Comparison of ENCODE assay signal across 13 cellular contexts in the genomic region with DNA sequence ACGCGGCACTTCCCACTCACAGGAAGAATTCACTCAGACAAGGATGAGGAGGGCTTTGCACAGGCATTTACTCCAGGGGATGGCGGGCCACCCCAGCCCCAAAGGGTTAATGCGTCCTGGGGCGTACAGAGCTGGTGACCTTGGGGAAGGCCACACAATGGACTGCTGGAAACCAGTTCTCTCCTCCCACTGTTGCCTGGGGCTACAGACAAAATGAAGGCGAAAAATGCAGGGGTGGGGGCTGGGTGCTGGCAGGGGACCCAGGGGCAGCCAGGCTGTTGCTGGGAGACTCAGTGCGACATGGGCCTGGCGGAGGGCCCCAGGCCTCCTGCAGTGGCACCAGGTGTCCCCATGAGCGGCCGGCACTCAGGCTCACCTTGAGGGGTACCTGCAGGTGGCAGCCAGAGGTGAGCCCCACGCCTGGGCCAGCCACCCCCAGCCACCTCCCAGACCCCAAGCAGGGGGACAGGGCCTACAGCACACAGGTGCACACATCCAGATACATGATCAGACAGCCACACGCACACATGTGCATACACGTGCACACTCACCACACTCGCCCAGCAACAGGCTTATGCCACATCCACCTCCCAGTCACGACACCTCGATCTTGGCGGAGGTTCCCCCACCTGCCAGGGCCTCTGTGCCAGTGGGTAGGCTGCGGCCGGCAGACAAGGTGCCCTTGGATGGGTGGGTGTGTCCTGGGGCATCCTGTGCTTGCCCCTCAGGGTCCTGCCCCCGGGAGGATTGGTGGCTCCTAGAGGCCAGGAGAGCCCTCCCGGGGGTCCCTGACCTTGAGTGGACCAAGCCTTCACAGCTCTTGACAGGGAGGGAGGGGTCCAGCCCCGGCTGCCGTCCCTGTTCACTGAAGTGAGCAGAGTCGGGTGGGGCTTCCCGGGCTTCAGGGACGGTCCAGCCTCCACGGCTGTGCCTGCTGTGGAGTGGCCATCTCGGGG. TPM values are rescaled to one million over a fixed set of nuclear protein-coding genes. Genes with fewer than 3 reads are reported as not detected.
A peak's percentile ranks its signal among the peaks of the same experiment; 100 is the strongest.
DNase-seq lines count a peak whose midpoint lies in the region; ATAC-seq and TF ChIP-seq lines count a peak whose summit lies in the region.
"Had no signal": no experiment of that assay in that cellular context is flagged by ENCODE, and none has a peak within 500 bp of the region (broad histone marks: within the 10 kb centered on the region; RNA-seq: fewer than 3 reads in every experiment).

No MANE protein-coding gene starts in this region.

- H3K4me1 ChIP-seq in right cardiac atrium (ENCODE audit: control insufficient read depth, insufficient read depth, low read length) (no peaks in the 10 kb centered on the region), mesendoderm (ENCODE audit: control insufficient read depth, low read depth, low read length) (no peaks in the 10 kb centered on the region), upper lobe of right lung (no peaks in the 10 kb centered on the region)

- H3K79me2 ChIP-seq in mesendoderm (ENCODE audit: control insufficient read depth, insufficient read depth, low read length), result no peaks in the 10 kb centered on the region

- H3K18ac ChIP-seq in mesendoderm (ENCODE audit: low read length), result no peak overlapping the region

- H3K27me3 Mint-ChIP-seq in activated T-cell treated with anti-CD3 and anti-CD28 coated beads, Interleukin-2, amount 50 U/mL, for 72 hours (ENCODE audit: low read depth), result no peaks in the 10 kb centered on the region
- H3K27me3 Mint-ChIP-seq in progenitor cell of endocrine pancreas, result no peaks in the 10 kb centered on the region
- H3K27me3 Mint-ChIP-seq: naive thymus-derived CD4-positive, alpha-beta T cell had no signal

- H3K27me3 ChIP-seq in right cardiac atrium (ENCODE audit: control insufficient read depth, insufficient read depth) (no peaks in the 10 kb centered on the region), mesendoderm (ENCODE audit: insufficient read depth, low read length, poor library complexity) (no peaks in the 10 kb centered on the region), upper lobe of right lung (no peaks in the 10 kb centered on the region)

- H3K9me3 Mint-ChIP-seq in activated T-cell treated with anti-CD3 and anti-CD28 coated beads, Interleukin-2, amount 50 U/mL, for 72 hours, result no peaks in the 10 kb centered on the region
- no peaks in the 10 kb centered on the region for H3K9me3 Mint-ChIP-seq in progenitor cell of endocrine pancreas (ENCODE audit: low read depth)
- H3K9me3 Mint-ChIP-seq: activated naive CD4-positive, alpha-beta T cell treated with anti-CD3 and anti-CD28 coated beads, Interleukin-2, amount 50 U/mL, for 72 hours had no signal

- no peak overlapping the region for H2AK5ac ChIP-seq in mesendoderm (ENCODE audit: low read length)

- H3K27ac Mint-ChIP-seq in activated T-cell treated with anti-CD3 and anti-CD28 coated beads, Interleukin-2, amount 50 U/mL, for 72 hours, result no peak overlapping the region
- H3K27ac Mint-ChIP-seq in progenitor cell of endocrine pancreas, result no peak overlapping the region
- H3K27ac Mint-ChIP-seq: activated naive CD4-positive, alpha-beta T cell treated with anti-CD3 and anti-CD28 coated beads, Interleukin-2, amount 50 U/mL, for 72 hours; naive thymus-derived CD4-positive, alpha-beta T cell had no signal

- no peak overlapping the region for H2BK15ac ChIP-seq in mesendoderm (replicated peaks; ENCODE audit: low read depth)

- H3K4me1 Mint-ChIP-seq in activated T-cell treated with anti-CD3 and anti-CD28 coated beads, Interleukin-2, amount 50 U/mL, for 72 hours (ENCODE audit: low read depth), result no peaks in the 10 kb centered on the region
- peaks cover 8% of the 10 kb centered on the region for H3K4me1 Mint-ChIP-seq in progenitor cell of endocrine pancreas (ENCODE audit: low read depth)
- H3K4me1 Mint-ChIP-seq: naive thymus-derived CD4-positive, alpha-beta T cell had no signal

- H2BK5ac ChIP-seq in mesendoderm (ENCODE audit: low read length), result no peak overlapping the region

- no peak overlapping the region for H3K4me2 ChIP-seq in mesendoderm (ENCODE audit: low read length)

- intact Hi-C loops in Right ventricle myocardium superior (cut with DNase I) (no loop called here), right cardiac atrium (cut with DNase I) (no loop called here), upper lobe of right lung (cut with DNase I) (no loop called here)

- H3K4me3 ChIP-seq in right cardiac atrium (ENCODE audit: low read length) (no peak overlapping the region), mesendoderm (ENCODE audit: low read length) (no peak overlapping the region), upper lobe of right lung (no peak overlapping the region)
- H3K4me3 ChIP-seq: SK-N-MC had no signal

- no peak overlapping the region for H4K8ac ChIP-seq in mesendoderm (ENCODE audit: low read depth, low read length)

- no peaks in the 10 kb centered on the region for H3K36me3 ChIP-seq in mesendoderm (ENCODE audit: control insufficient read depth, insufficient read depth, low read length)
- H3K36me3 ChIP-seq in upper lobe of right lung, result no peaks in the 10 kb centered on the region

- ATAC-seq in Right ventricle myocardium superior (ENCODE audit: poor library complexity) (no peak), right cardiac atrium (no peak), upper lobe of right lung (no peak), GM18907 (IDR thresholded peaks at IDR 0.05; ENCODE audit: unreplicated experiment) (no peak)
- no peak for ATAC-seq in activated T-cell treated with anti-CD3 and anti-CD28 coated beads, Interleukin-2, amount 50 U/mL, for 72 hours (replicated peaks in 1 of 2)
- ATAC-seq: activated naive CD4-positive, alpha-beta T cell treated with anti-CD3 and anti-CD28 coated beads, Interleukin-2, amount 50 U/mL, for 72 hours; naive thymus-derived CD4-positive, alpha-beta T cell had no signal

- no peaks in the 10 kb centered on the region for H3K79me1 ChIP-seq in mesendoderm (ENCODE audit: low read length)

- DNase-seq in Right ventricle myocardium superior (peak; percentile 33), right cardiac atrium (no peak), anterior cingulate cortex (lab: John Stamatoyannopoulos, UW) (peak in 43 of 58 donors; percentile 25 to 86 (median 62)), mesendoderm (peak; percentile 51), upper lobe of right lung (peak; percentile 58), progenitor cell of endocrine pancreas (ENCODE audit: low spot score, unreplicated experiment) (no peak)
- no peak for DNase-seq in activated T-cell treated with anti-CD3 and anti-CD28 coated beads, Interleukin-2, amount 50 U/mL, for 72 hours
- DNase-seq: naive thymus-derived CD4-positive, alpha-beta T cell; NCI-H2107 had no signal

- no peaks in the 10 kb centered on the region for H3K36me3 Mint-ChIP-seq in activated T-cell treated with anti-CD3 and anti-CD28 coated beads, Interleukin-2, amount 50 U/mL, for 72 hours (ENCODE audit: insufficient read depth in 2 of 2)
- no peaks in the 10 kb centered on the region for H3K36me3 Mint-ChIP-seq in progenitor cell of endocrine pancreas (ENCODE audit: insufficient read depth)
- H3K36me3 Mint-ChIP-seq: activated naive CD4-positive, alpha-beta T cell treated with anti-CD3 and anti-CD28 coated beads, Interleukin-2, amount 50 U/mL, for 72 hours; naive thymus-derived CD4-positive, alpha-beta T cell had no signal

- no peak overlapping the region for H3K4me3 Mint-ChIP-seq in activated T-cell treated with anti-CD3 and anti-CD28 coated beads, Interleukin-2, amount 50 U/mL, for 72 hours
- H3K4me3 Mint-ChIP-seq in progenitor cell of endocrine pancreas (ENCODE audit: low read depth), result no peak overlapping the region
- H3K4me3 Mint-ChIP-seq: naive thymus-derived CD4-positive, alpha-beta T cell had no signal

- 67% methylated on average over 28 of the region's 28 CpGs for WGBS in right cardiac atrium
- no CpG with 5 or more reads among the region's 28 CpGs for WGBS in mesendoderm (ENCODE audit: extremely low coverage, insufficient coverage, low lambda C conversion rate)

- H3K9me3 ChIP-seq in right cardiac atrium (ENCODE audit: control insufficient read depth, low read length), result no peaks in the 10 kb centered on the region
- H3K9me3 ChIP-seq in upper lobe of right lung, result no peaks in the 10 kb centered on the region

- H3K9ac ChIP-seq in mesendoderm (ENCODE audit: low read length), result no peak overlapping the region

- no peak overlapping the region for H2BK120ac ChIP-seq in mesendoderm (ENCODE audit: low read depth, low read length)

- H4K5ac ChIP-seq in mesendoderm (ENCODE audit: low read length), result no peak overlapping the region

- H3K27ac ChIP-seq in right cardiac atrium (ENCODE audit: low read length), result no peak overlapping the region
- no peak overlapping the region for H3K27ac ChIP-seq in mesendoderm (ENCODE audit: low read depth, low read length)
- no peak overlapping the region for H3K27ac ChIP-seq in upper lobe of right lung
- H3K27ac ChIP-seq: SK-N-MC had no signal

- TF ChIP-seq CTCF in upper lobe of right lung (IDR thresholded peaks at IDR 0.05) (no peak), progenitor cell of endocrine pancreas (IDR thresholded peaks at IDR 0.05; ENCODE audit: unreplicated experiment) (no peak)

- H3K23ac ChIP-seq in mesendoderm (ENCODE audit: low read length), result no peak overlapping the region

- no peak overlapping the region for H3K56ac ChIP-seq in mesendoderm (ENCODE audit: low read length)

- no peak overlapping the region for H3K4ac ChIP-seq in mesendoderm (ENCODE audit: low read depth, low read length)

RNA-seq across cellular contexts. Expression of gene NAT8L, which starts 13.1 kb away (rescaled TPM):
- total RNA-seq in Right ventricle myocardium superior, result 1.00 TPM
- total RNA-seq in right cardiac atrium, result 1 to 10 TPM; 2.9 to 5.2 (median 3.6) TPM
- 2.8 TPM for polyA plus RNA-seq in right cardiac atrium
- 1.2 TPM for polyA plus RNA-seq in mesendoderm (2013, experiment 1 of 2)
- polyA plus RNA-seq in mesendoderm (2013, experiment 2 of 2), result 1.2 TPM
- total RNA-seq in upper lobe of right lung, result 0.46 TPM
- 1 to 10 TPM in 1 of 2 donors, under 1 TPM in 1; 0.51 to 1.5 TPM for total RNA-seq in activated T-cell treated with anti-CD3 and anti-CD28 coated beads, Interleukin-2, amount 50 U/mL, for 72 hours
- total RNA-seq in progenitor cell of endocrine pancreas, result 20.7 and 21.8 TPM in 2 replicates
- polyA plus RNA-seq: AG04450; naive thymus-derived CD4-positive, alpha-beta T cell had no signal

Comparison
In these comparisons a context has a peak if more than half of its experiments do, and no peak if none do; other contexts are left out.
1. DNase-seq: peak in Right ventricle myocardium superior (single experiment), anterior cingulate cortex (43 of 58), mesendoderm (single experiment) and upper lobe of right lung (single experiment); none in right cardiac atrium (0 of 3), activated T-cell treated with anti-CD3 and anti-CD28 coated beads, Interleukin-2, amount 50 U/mL, for 72 hours (0 of 2) and progenitor cell of endocrine pancreas (single experiment).